Comparison of ENCODE assay signal across 13 cellular contexts in the genomic region with DNA sequence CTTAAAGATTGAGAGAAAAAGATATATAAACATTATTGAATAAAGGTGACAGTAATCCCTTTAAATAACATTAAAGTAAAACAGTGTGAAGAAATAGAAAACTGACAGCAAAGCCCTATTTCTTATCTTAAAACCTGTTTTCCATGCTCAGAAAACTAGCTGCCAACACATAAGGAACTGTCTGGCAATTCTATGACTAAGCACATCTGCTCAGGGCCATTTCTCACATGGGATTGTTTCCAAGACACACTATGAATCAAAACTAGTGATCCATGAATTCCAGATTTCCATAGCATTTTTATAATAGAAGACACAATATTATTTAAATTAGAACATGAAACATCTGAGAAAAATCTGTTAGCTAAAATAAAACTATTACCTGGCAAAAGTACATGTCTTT.
DNase-seq lines count a peak whose midpoint lies in the region; ATAC-seq, FAIRE-seq and TF ChIP-seq lines count a peak whose summit lies in the region.
"Had no signal": no experiment of that assay in that cellular context is flagged by ENCODE, and none has a peak within 500 bp of the region (broad histone marks: within the 10 kb centered on the region; RNA-seq: fewer than 3 reads in every experiment).

No MANE protein-coding gene starts in this region.

- dilution Hi-C loops in IMR-90 (cut with HindIII; ENCODE audit: low sequenced_read_pairs, unreplicated experiment): no loop called here

- peaks cover 2% of the 10 kb centered on the region; the same call in 1 of the 2 replicates for H3K4me1 ChIP-seq in IMR-90 (ENCODE audit: control insufficient read depth, insufficient read depth, low read length)
- H3K4me1 ChIP-seq in K562 (replicated peaks in 1 of 2; ENCODE audit: control insufficient read depth in 2 of 2, insufficient read depth in 2 of 2, low read length in 2 of 2): no peaks in the 10 kb centered on the region
- H3K4me1 ChIP-seq in heart right ventricle: no peaks in the 10 kb centered on the region
- H3K4me1 ChIP-seq: parathyroid adenoma had no signal

- intact Hi-C loops in IMR-90 (cut with micrococcal nuclease) (no loop called here), K562 (cut with micrococcal nuclease) (no loop called here), heart right ventricle (cut with DNase I) (loop anchor here in 1 of 10 donors (2.0 kb wide), 1 partner anchor 31 kb away; no protein-coding TSS in a partner anchor)

- no peak overlapping the region for H2BK5ac ChIP-seq in IMR-90 (ENCODE audit: low read depth, low read length, poor library complexity, severe bottlenecking)

- H3K79me2 ChIP-seq in K562 (ENCODE audit: control insufficient read depth, insufficient read depth, low read length): no peaks in the 10 kb centered on the region
- H3K79me2 ChIP-seq: parathyroid adenoma had no signal

- no peak overlapping the region for H3K4ac ChIP-seq in IMR-90 (ENCODE audit: low read depth, low read length)

- H3K4me2 ChIP-seq in IMR-90 (ENCODE audit: low read depth, low read length) (no peak overlapping the region), K562 (ENCODE audit: insufficient read depth, low read length) (no peak overlapping the region)

- no peak overlapping the region for H3K4me3 ChIP-seq in IMR-90 (ENCODE audit: insufficient read depth, low read depth, low read length)
- H3K4me3 ChIP-seq in K562: no peak overlapping the region
- no peak overlapping the region for H3K4me3 ChIP-seq in heart right ventricle

- no peak overlapping the region for H3K14ac ChIP-seq in IMR-90 (replicated peaks; ENCODE audit: low read depth, low read length)

- H3K9ac ChIP-seq in IMR-90 (ENCODE audit: low read depth, low read length) (no peak overlapping the region), K562 (ENCODE audit: insufficient read depth in 1 of 2, low read depth in 2 of 2, low read length in 2 of 2) (no peak overlapping the region)
- H3K9ac ChIP-seq: parathyroid adenoma had no signal

- no peak overlapping the region for H2AK9ac ChIP-seq in IMR-90 (replicated peaks; ENCODE audit: low read depth, low read length, poor library complexity)

- H2BK15ac ChIP-seq in IMR-90 (ENCODE audit: low read depth, low read length): no peak overlapping the region

- H2BK120ac ChIP-seq in IMR-90 (ENCODE audit: low read depth, low read length): no peak overlapping the region

- H4K5ac ChIP-seq in IMR-90 (ENCODE audit: low read depth, low read length): no peak overlapping the region

- BruUV-seq in IMR-90 (replicated peaks; lab: Mats Ljungman, UMichigan) (no TSS peak), K562 (replicated peaks; lab: Mats Ljungman, UMichigan) (no TSS peak)

- H3K79me1 ChIP-seq in IMR-90 (ENCODE audit: low read depth in 1 of 2, low read length in 2 of 2): no peaks in the 10 kb centered on the region; a peak in 1 of 4 replicates

- TF ChIP-seq CTCF in IMR-90 (conservative IDR thresholded peaks at IDR 0.05; ENCODE audit: low read depth, low read length): no peak
- no peak for TF ChIP-seq CTCF in K562 (IDR thresholded peaks at IDR 0.05 in 2 of 3, conservative IDR thresholded peaks at IDR 0.05 in 1 of 3; ENCODE audit: insufficient read depth in 2 of 3, low read depth in 1 of 3, low read length in 3 of 3)
- no peak for TF ChIP-seq CTCF in heart right ventricle (IDR thresholded peaks at IDR 0.05)
- TF ChIP-seq CTCF in GM20000 (IDR thresholded peaks at IDR 0.05; ENCODE audit: extremely low read depth, missing control alignments): no peak

- H3K27ac ChIP-seq in IMR-90 (ENCODE audit: insufficient read depth, low read length) (no peak overlapping the region), K562 (ENCODE audit: extremely low read depth, low read depth, low read length) (peak overlapping the region; percentile 10; the same call in 1 of the 3 replicates), heart right ventricle (no peak overlapping the region)
- H3K27ac ChIP-seq: parathyroid adenoma had no signal

- H3K18ac ChIP-seq in IMR-90 (ENCODE audit: low read depth, low read length): no peak overlapping the region

- ATAC-seq in IMR-90 (ENCODE audit: low read depth) (peak; percentile 72), K562 (no peak), heart right ventricle (no peak)

- H3K9me3 ChIP-seq in IMR-90 (ENCODE audit: control insufficient read depth, insufficient read depth, low read length): no peaks in the 10 kb centered on the region
- no peaks in the 10 kb centered on the region for H3K9me3 ChIP-seq in K562 (replicated peaks; ENCODE audit: control insufficient read depth, insufficient read depth, low read depth, low read length)
- no peaks in the 10 kb centered on the region for H3K9me3 ChIP-seq in heart right ventricle

- H4K20me1 ChIP-seq in IMR-90 (ENCODE audit: insufficient read depth, low read length) (no peaks in the 10 kb centered on the region), K562 (replicated peaks; ENCODE audit: control insufficient read depth, insufficient read depth, low read length) (no peaks in the 10 kb centered on the region)

- H3K56ac ChIP-seq in IMR-90 (ENCODE audit: extremely low read depth, insufficient read depth, low read length): no peak overlapping the region

- TF ChIP-seq POLR2A in IMR-90 (IDR thresholded peaks at IDR 0.05; ENCODE audit: low read depth, low read length) (no peak), K562 (conservative IDR thresholded peaks at IDR 0.05) (no peak)

- TF ChIP-seq EP300 in K562 (IDR thresholded peaks at IDR 0.05; ENCODE audit: low read length): no peak

- H3K9me1 ChIP-seq in IMR-90 (ENCODE audit: insufficient read depth, low read length) (no peaks in the 10 kb centered on the region), K562 (ENCODE audit: control insufficient read depth, insufficient read depth, low read length) (no peaks in the 10 kb centered on the region)

- H3K36me3 ChIP-seq in IMR-90 (ENCODE audit: control insufficient read depth, insufficient read depth, low read length) (no peaks in the 10 kb centered on the region), K562 (ENCODE audit: control insufficient read depth, insufficient read depth, low read length) (peaks cover 4% of the 10 kb centered on the region; the same call in 1 of the 3 replicates), heart right ventricle (peaks cover 0 to 16% (median 0%) of the 10 kb centered on the region in 9 donors)

- no peak overlapping the region for H3K23ac ChIP-seq in IMR-90 (ENCODE audit: low read depth, low read length)

- peak; percentile 72 for DNase-seq in AG08395 (ENCODE audit: low spot score)
- DNase-seq in IMR-90: peak; percentile 86
- DNase-seq in K562 (ENCODE audit: extremely low read depth in 1 of 4, low spot score in 3 of 4): peak in 3 of 4 experiments; percentile 8 to 24 (median 24)
- peak; percentile 90 for DNase-seq in iris pigment epithelial cell (ENCODE audit: low read depth)
- no peak for DNase-seq in heart right ventricle
- DNase-seq in stimulated activated naive CD4-positive, alpha-beta T cell (lab: John Stamatoyannopoulos, UW): no peak
- DNase-seq in germinal center (ENCODE audit: low spot score): no peak
- DNase-seq in GM20000 (ENCODE audit: low spot score): no peak
- DNase-seq: CD8-positive, alpha-beta memory T cell; GOT3; NCI-H187 treated with DMSO at 0.1 percent for 48 hours had no signal

- H2AFZ ChIP-seq in IMR-90 (replicated peaks; ENCODE audit: low read length, poor library complexity): no peak overlapping the region
- H2AFZ ChIP-seq in K562 (ENCODE audit: low read depth, low read length): no peak overlapping the region
- H2AFZ ChIP-seq: parathyroid adenoma had no signal

- H2AK5ac ChIP-seq in IMR-90 (ENCODE audit: low read depth, low read length): no peak overlapping the region

- H3K27me3 ChIP-seq in IMR-90 (ENCODE audit: control insufficient read depth, insufficient read depth, low read length) (no peaks in the 10 kb centered on the region), K562 (ENCODE audit: control insufficient read depth in 2 of 2, insufficient read depth in 2 of 2, low read length in 2 of 2) (no peaks in the 10 kb centered on the region), heart right ventricle (no peaks in the 10 kb centered on the region)

- in situ Hi-C loops in IMR-90 (cut with MboI; ENCODE audit: low sequenced_read_pairs): no loop called here
- in situ Hi-C loops in K562 (cut with MboI): no loop called here

- no peak overlapping the region for H4K8ac ChIP-seq in IMR-90 (ENCODE audit: low read depth in 2 of 2, low read length in 2 of 2)

- no peak overlapping the region for H2BK20ac ChIP-seq in IMR-90 (ENCODE audit: low read depth, low read length)

- CTCF ChIA-PET in IMR-90 (lab: Yijun Ruan, JAX) (no interaction called here), K562 (lab: Yijun Ruan, JAX; ENCODE audit: low intra/inter-chr PET ratio) (no interaction called here)

- FAIRE-seq in K562 (lab: Jason Lieb, UNC): no peak
- FAIRE-seq: GM18507 had no signal

- POLR2A ChIA-PET in IMR-90 (lab: Charles Lee; ENCODE audit: unreplicated experiment): no interaction called here
- POLR2A ChIA-PET in K562 (lab: Yijun Ruan, JAX): no interaction called here

- no peak overlapping the region for H4K91ac ChIP-seq in IMR-90 (ENCODE audit: insufficient read depth, low read depth, low read length)

- TF ChIP-seq RAD21 in IMR-90 (IDR thresholded peaks at IDR 0.05; ENCODE audit: low read length) (no peak), K562 (CRISPR knock-in tag; conservative IDR thresholded peaks at IDR 0.05 in 1 of 2, IDR thresholded peaks at IDR 0.05 in 1 of 2) (no peak)

TF ChIP-seq in IMR-90, 13 proteins besides CTCF, POLR2A, EP300 and RAD21:
- TF ChIP-seq BHLHE40 (IDR thresholded peaks at IDR 0.05; ENCODE audit: low read depth, low read length): no peak
- TF ChIP-seq MAFK (IDR thresholded peaks at IDR 0.05; ENCODE audit: low read depth, low read length): peak; percentile 46
- TF ChIP-seq CHD1 (IDR thresholded peaks at IDR 0.05; ENCODE audit: low read depth, low read length): no peak
- no peak for TF ChIP-seq CEBPB (IDR thresholded peaks at IDR 0.05; ENCODE audit: low read depth, low read length)
- peak; percentile 69 for TF ChIP-seq NFE2L2 (IDR thresholded peaks at IDR 0.05; ENCODE audit: low read depth, low read length)
- TF ChIP-seq FOS (IDR thresholded peaks at IDR 0.05; ENCODE audit: low read depth, low read length): peak; percentile 37; the same call in 1 of the 2 replicates

Comparison
In these comparisons a context has a peak if more than half of its experiments do, and no peak if none do; other contexts are left out.
1. DNase-seq: peak in AG08395 (single experiment), IMR-90 (single experiment), K562 (3 of 4) and iris pigment epithelial cell (single experiment); none in heart right ventricle (0 of 2), stimulated activated naive CD4-positive, alpha-beta T cell (0 of 6), germinal center (single experiment) and GM20000 (single experiment).